Comparison of ENCODE assay signal across 2 cellular contexts in the genomic region with DNA sequence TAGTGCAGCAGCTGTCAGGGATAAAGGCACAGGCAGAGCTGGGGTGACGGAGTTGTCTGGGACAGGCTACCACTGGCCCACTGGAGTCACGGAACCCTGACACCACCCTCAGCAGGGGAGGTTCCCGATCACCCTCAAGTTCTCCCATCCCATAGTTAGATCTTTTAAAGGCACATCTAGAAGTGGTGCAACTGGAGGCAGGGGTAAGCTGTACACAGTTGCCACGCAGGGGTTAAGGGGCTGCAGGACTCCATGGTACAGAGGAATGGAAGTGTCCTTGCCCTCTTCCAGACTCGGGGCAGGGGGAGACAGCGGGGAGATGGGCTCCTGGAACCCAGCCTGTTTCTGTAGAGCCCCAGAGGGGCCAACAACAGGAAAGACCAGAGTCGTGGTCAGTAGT.
TF ChIP-seq lines count a peak whose summit lies in the region.

No MANE protein-coding gene starts in this region.

TF ChIP-seq in K562, 482 proteins besides CTCF, POLR2A, EP300 and RAD21:
- no peak for TF ChIP-seq TGIF2 (CRISPR knock-in tag; IDR thresholded peaks at IDR 0.05)
- TF ChIP-seq NELFE (IDR thresholded peaks at IDR 0.05; ENCODE audit: insufficient read depth, insufficient read length): no peak
- TF ChIP-seq TCF3 (CRISPR knock-in tag; IDR thresholded peaks at IDR 0.05): no peak
- TF ChIP-seq SUPT5H (IDR thresholded peaks at IDR 0.05): peak; percentile 43; the same call in 1 of the 2 replicates
- TF ChIP-seq POLR2B (IDR thresholded peaks at IDR 0.05; ENCODE audit: low read depth, partially characterized antibody): peak; percentile 38
- TF ChIP-seq, protein P1, sequence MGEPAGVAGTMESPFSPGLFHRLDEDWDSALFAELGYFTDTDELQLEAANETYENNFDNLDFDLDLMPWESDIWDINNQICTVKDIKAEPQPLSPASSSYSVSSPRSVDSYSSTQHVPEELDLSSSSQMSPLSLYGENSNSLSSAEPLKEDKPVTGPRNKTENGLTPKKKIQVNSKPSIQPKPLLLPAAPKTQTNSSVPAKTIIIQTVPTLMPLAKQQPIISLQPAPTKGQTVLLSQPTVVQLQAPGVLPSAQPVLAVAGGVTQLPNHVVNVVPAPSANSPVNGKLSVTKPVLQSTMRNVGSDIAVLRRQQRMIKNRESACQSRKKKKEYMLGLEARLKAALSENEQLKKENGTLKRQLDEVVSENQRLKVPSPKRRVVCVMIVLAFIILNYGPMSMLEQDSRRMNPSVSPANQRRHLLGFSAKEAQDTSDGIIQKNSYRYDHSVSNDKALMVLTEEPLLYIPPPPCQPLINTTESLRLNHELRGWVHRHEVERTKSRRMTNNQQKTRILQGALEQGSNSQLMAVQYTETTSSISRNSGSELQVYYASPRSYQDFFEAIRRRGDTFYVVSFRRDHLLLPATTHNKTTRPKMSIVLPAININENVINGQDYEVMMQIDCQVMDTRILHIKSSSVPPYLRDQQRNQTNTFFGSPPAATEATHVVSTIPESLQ (CRISPR knock-in tag; IDR thresholded peaks at IDR 0.05): no peak
TF ChIP-seq in K562: peak in this region for 2.

TF ChIP-seq in neural cell, 6 proteins besides CTCF, POLR2A, EP300 and RAD21:
- TF ChIP-seq TAF1 (IDR thresholded peaks at IDR 0.05; ENCODE audit: low read depth) (no peak), MXI1 (conservative IDR thresholded peaks at IDR 0.05; ENCODE audit: poor library complexity, severe bottlenecking) (no peak), POLR2AphosphoS5 (IDR thresholded peaks at IDR 0.05) (peak; percentile 18)
- TF ChIP-seq, protein P2, sequence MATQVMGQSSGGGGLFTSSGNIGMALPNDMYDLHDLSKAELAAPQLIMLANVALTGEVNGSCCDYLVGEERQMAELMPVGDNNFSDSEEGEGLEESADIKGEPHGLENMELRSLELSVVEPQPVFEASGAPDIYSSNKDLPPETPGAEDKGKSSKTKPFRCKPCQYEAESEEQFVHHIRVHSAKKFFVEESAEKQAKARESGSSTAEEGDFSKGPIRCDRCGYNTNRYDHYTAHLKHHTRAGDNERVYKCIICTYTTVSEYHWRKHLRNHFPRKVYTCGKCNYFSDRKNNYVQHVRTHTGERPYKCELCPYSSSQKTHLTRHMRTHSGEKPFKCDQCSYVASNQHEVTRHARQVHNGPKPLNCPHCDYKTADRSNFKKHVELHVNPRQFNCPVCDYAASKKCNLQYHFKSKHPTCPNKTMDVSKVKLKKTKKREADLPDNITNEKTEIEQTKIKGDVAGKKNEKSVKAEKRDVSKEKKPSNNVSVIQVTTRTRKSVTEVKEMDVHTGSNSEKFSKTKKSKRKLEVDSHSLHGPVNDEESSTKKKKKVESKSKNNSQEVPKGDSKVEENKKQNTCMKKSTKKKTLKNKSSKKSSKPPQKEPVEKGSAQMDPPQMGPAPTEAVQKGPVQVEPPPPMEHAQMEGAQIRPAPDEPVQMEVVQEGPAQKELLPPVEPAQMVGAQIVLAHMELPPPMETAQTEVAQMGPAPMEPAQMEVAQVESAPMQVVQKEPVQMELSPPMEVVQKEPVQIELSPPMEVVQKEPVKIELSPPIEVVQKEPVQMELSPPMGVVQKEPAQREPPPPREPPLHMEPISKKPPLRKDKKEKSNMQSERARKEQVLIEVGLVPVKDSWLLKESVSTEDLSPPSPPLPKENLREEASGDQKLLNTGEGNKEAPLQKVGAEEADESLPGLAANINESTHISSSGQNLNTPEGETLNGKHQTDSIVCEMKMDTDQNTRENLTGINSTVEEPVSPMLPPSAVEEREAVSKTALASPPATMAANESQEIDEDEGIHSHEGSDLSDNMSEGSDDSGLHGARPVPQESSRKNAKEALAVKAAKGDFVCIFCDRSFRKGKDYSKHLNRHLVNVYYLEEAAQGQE (IDR thresholded peaks at IDR 0.05; ENCODE audit: borderline replicate concordance): no peak
